12 cellular contexts compared by ENCODE assay signal in genomic region chr3:129603561-129603942, GRCh38. TPM values are rescaled to one million over a fixed set of nuclear protein-coding genes. Genes with fewer than 3 reads are reported as not detected.
A peak's percentile ranks its signal among the peaks of the same experiment; 100 is the strongest.
DNase-seq lines count a peak whose midpoint lies in the region; ATAC-seq and TF ChIP-seq lines count a peak whose summit lies in the region.
"Had no signal": no experiment of that assay in that cellular context is flagged by ENCODE, and none has a peak within 500 bp of the region (broad histone marks: within the 10 kb centered on the region; RNA-seq: fewer than 3 reads in every experiment).

No MANE protein-coding gene starts in this region.

- H3K4me1 Mint-ChIP-seq in CD14-positive monocyte, result peaks cover 81% of the 10 kb centered on the region
- peaks cover 13% of the 10 kb centered on the region for H3K4me1 Mint-ChIP-seq in activated CD8-positive, alpha-beta T cell treated with anti-CD3 and anti-CD28 coated beads, Interleukin-2, amount 10 ng/mL, durations not matched to agents 7 days and 5 days (ENCODE audit: low read depth)

- CTCF ChIA-PET in activated CD8-positive, alpha-beta T cell treated with anti-CD3 and anti-CD28 coated beads, Interleukin-2, amount 10 ng/mL, durations not matched to agents 7 days and 5 days (lab: Charles Lee), result interaction anchor here (1.0 kb wide), 1 partner anchor 113 kb away, joined by 3 read pairs; no protein-coding TSS in a partner anchor

- H3K9me3 Mint-ChIP-seq in CD14-positive monocyte, result peaks cover 0 to 3% (median 0%) of the 10 kb centered on the region in 7 donors
- no peaks in the 10 kb centered on the region for H3K9me3 Mint-ChIP-seq in activated CD8-positive, alpha-beta T cell treated with anti-CD3 and anti-CD28 coated beads, Interleukin-2, amount 10 ng/mL, durations not matched to agents 7 days and 5 days (ENCODE audit: insufficient read depth)

- TF ChIP-seq CTCF in CD14-positive monocyte (IDR thresholded peaks at IDR 0.05) (no peak), fibroblast of mammary gland (conservative IDR thresholded peaks at IDR 0.05; ENCODE audit: control insufficient read depth, insufficient read depth, low read depth, low read length) (no peak), psoas muscle (IDR thresholded peaks at IDR 0.05) (no peak)

- no peaks in the 10 kb centered on the region for H3K27me3 ChIP-seq in SJCRH30
- peaks cover 0 to 9% (median 0%) of the 10 kb centered on the region in 3 donors for H3K27me3 ChIP-seq in psoas muscle (ENCODE audit: insufficient read depth in 3 of 3, low read length in 2 of 3)

- intact Hi-C loops in CD14-positive monocyte (cut with micrococcal nuclease) (no loop called here), psoas muscle (cut with DNase I) (loop anchor here in 1 of 2 donors (5.0 kb wide), 1 partner anchor 96 kb away; no protein-coding TSS in a partner anchor)

- H3K27ac ChIP-seq in SJCRH30 (peak overlapping the region; percentile 13), psoas muscle (peak overlapping the region; percentile 67)

- H3K4me3 ChIP-seq in SJCRH30, result no peak overlapping the region; the same call in 1 of the 2 replicates
- H3K4me3 ChIP-seq in fibroblast of mammary gland (ENCODE audit: control insufficient read depth, low read depth, low read length), result peak overlapping the region; percentile 62
- peak overlapping the region; percentile 68 for H3K4me3 ChIP-seq in psoas muscle

- POLR2A ChIA-PET in activated CD8-positive, alpha-beta T cell treated with anti-CD3 and anti-CD28 coated beads, Interleukin-2, amount 10 ng/mL, durations not matched to agents 7 days and 5 days (lab: Charles Lee), result no interaction called here

- H3K27ac Mint-ChIP-seq in CD14-positive monocyte, result peak overlapping the region; percentile 60 to 84 (median 76)
- no peak overlapping the region for H3K27ac Mint-ChIP-seq in activated CD8-positive, alpha-beta T cell treated with anti-CD3 and anti-CD28 coated beads, Interleukin-2, amount 10 ng/mL, durations not matched to agents 7 days and 5 days

- H3K4me1 ChIP-seq in SJCRH30 (peaks cover 19% of the 10 kb centered on the region), psoas muscle (peaks cover 45% of the 10 kb centered on the region)

- peaks cover 19 to 36% of the 10 kb centered on the region in 2 donors for H3K36me3 Mint-ChIP-seq in CD14-positive monocyte
- no peaks in the 10 kb centered on the region for H3K36me3 Mint-ChIP-seq in activated CD8-positive, alpha-beta T cell treated with anti-CD3 and anti-CD28 coated beads, Interleukin-2, amount 10 ng/mL, durations not matched to agents 7 days and 5 days (ENCODE audit: low read depth)

- H3K36me3 ChIP-seq in SJCRH30, result no peaks in the 10 kb centered on the region
- no peaks in the 10 kb centered on the region for H3K36me3 ChIP-seq in psoas muscle (ENCODE audit: insufficient read depth in 1 of 2, low read depth in 1 of 2)

- peaks cover 11 to 21% (median 13%) of the 10 kb centered on the region in 3 donors for H3K27me3 Mint-ChIP-seq in CD14-positive monocyte (ENCODE audit: low read depth in 3 of 3)
- peaks cover 64% of the 10 kb centered on the region for H3K27me3 Mint-ChIP-seq in activated CD8-positive, alpha-beta T cell treated with anti-CD3 and anti-CD28 coated beads, Interleukin-2, amount 10 ng/mL, durations not matched to agents 7 days and 5 days (ENCODE audit: low read depth)

- H3K4me3 Mint-ChIP-seq in CD14-positive monocyte, result peak overlapping the region; percentile 97 to 99
- no peak overlapping the region for H3K4me3 Mint-ChIP-seq in activated CD8-positive, alpha-beta T cell treated with anti-CD3 and anti-CD28 coated beads, Interleukin-2, amount 10 ng/mL, durations not matched to agents 7 days and 5 days

- 39 to 48% (median 41%) methylated on average over 7 of the region's 7 CpGs for WGBS in psoas muscle, 3 donors

- no peaks in the 10 kb centered on the region for H3K9me3 ChIP-seq in SJCRH30 (replicated peaks)
- no peaks in the 10 kb centered on the region for H3K9me3 ChIP-seq in psoas muscle

- no peak for DNase-seq in CD14-positive monocyte (ENCODE audit: low spot score)
- DNase-seq in SJCRH30, result no peak
- DNase-seq in fibroblast of mammary gland (ENCODE audit: low read depth), result no peak
- DNase-seq in psoas muscle, result peak in 1 of 2 donors; percentile 23
- DNase-seq in NCI-H1048 (lab: John Stamatoyannopoulos, UW), result no peak
- DNase-seq in NCI-H510A treated with DMSO at 0.1 percent for 48 hours (lab: John Stamatoyannopoulos, UW), result no peak
- no peak for DNase-seq in activated CD8-positive, alpha-beta T cell treated with anti-CD3 and anti-CD28 coated beads, Interleukin-2, amount 10 ng/mL, durations not matched to agents 7 days and 5 days
- DNase-seq: activated naive CD4-positive, alpha-beta T cell treated with Interleukin-2 at 50 U/mL for 16 hours; COR-L47; NCI-H2081 treated with DMSO at 0.1 percent for 48 hours; stimulated activated CD4-positive, alpha-beta T cell treated with anti-CD3 and anti-CD28 coated beads, Interleukin-4, amount 100 ng/mL, for 1 hour had no signal

- ATAC-seq in psoas muscle (no peak), GM21723 (IDR thresholded peaks at IDR 0.05; ENCODE audit: unreplicated experiment) (no peak)
- no peak for ATAC-seq in activated CD8-positive, alpha-beta T cell treated with anti-CD3 and anti-CD28 coated beads, Interleukin-2, amount 10 ng/mL, durations not matched to agents 7 days and 5 days

RNA-seq across cellular contexts. Expression of gene PLXND1, which starts 2.9 kb away (rescaled TPM):
- polyA plus RNA-seq in CD14-positive monocyte (1 to 10 TPM; 7.1 to 9.9 TPM), psoas muscle (10 to 100 TPM; 15.5 to 24.0 (median 20.7) TPM)
- 91.1 and 95.8 TPM in 2 replicates for total RNA-seq in SJCRH30 (2014; rRNA removed; shearing (Covaris generic))
- 10 to 100 TPM; 28.2 to 49.9 (median 31.9) TPM for total RNA-seq in psoas muscle
- total RNA-seq in activated CD8-positive, alpha-beta T cell treated with anti-CD3 and anti-CD28 coated beads, Interleukin-2, amount 10 ng/mL, durations not matched to agents 7 days and 5 days, result 1 to 10 TPM; 3.7 to 4.1 TPM

Comparison
In these comparisons a context has a peak if more than half of its experiments do, and no peak if none do; other contexts are left out.
1. RNA of gene PLXND1, which starts 2.9 kb away (total RNA-seq): 91.1 to 95.8 TPM in SJCRH30 and 28.2 to 49.9 TPM in psoas muscle; 3.7 to 4.1 TPM in activated CD8-positive, alpha-beta T cell treated with anti-CD3 and anti-CD28 coated beads, Interleukin-2, amount 10 ng/mL, durations not matched to agents 7 days and 5 days; every median in the first group is over 4 times any median in the second.